Comparison of ENCODE assay signal across 10 cellular contexts in genomic region chr14:64209428-64210165, GRCh38.
A peak's percentile ranks its signal among the peaks of the same experiment; 100 is the strongest.
DNase-seq lines count a peak whose midpoint lies in the region; ATAC-seq, FAIRE-seq and TF ChIP-seq lines count a peak whose summit lies in the region.
"Had no signal": no experiment of that assay in that cellular context is flagged by ENCODE, and none has a peak within 500 bp of the region (broad histone marks: within the 10 kb centered on the region; RNA-seq: fewer than 3 reads in every experiment).

No MANE protein-coding gene starts in this region.

- H3K27ac Mint-ChIP-seq in nephron progenitor cell = peak overlapping the region; percentile 59

- no peaks in the 10 kb centered on the region for H3K9me3 ChIP-seq in colonic mucosa
- no peaks in the 10 kb centered on the region for H3K9me3 ChIP-seq in small intestine (ENCODE audit: control insufficient read depth, low read depth)
- no peaks in the 10 kb centered on the region for H3K9me3 ChIP-seq in PC-9 (ENCODE audit: insufficient read depth, low read depth)

- CTCF ChIA-PET in PC-9 (lab: Charles Lee) = no interaction called here

- H3K27me3 Mint-ChIP-seq in nephron progenitor cell (ENCODE audit: low read depth, poor library complexity) = no peaks in the 10 kb centered on the region

- ATAC-seq in GM18505 (IDR thresholded peaks at IDR 0.05; ENCODE audit: unreplicated experiment) = peak; percentile 84
- ATAC-seq in HG02870 (IDR thresholded peaks at IDR 0.05; ENCODE audit: unreplicated experiment) = peak; percentile 47
- ATAC-seq: Panc1 had no signal

- no peak overlapping the region for H2AFZ ChIP-seq in PC-9
- H2AFZ ChIP-seq: parathyroid adenoma had no signal

- H3K27ac ChIP-seq in colonic mucosa = no peak overlapping the region
- H3K27ac ChIP-seq in small intestine (ENCODE audit: low read depth in 1 of 2, low read length in 1 of 2) = peak overlapping the region in 1 of 2 donors; percentile 10
- no peak overlapping the region for H3K27ac ChIP-seq in PC-9
- H3K27ac ChIP-seq: parathyroid adenoma had no signal

- H3K4me1 ChIP-seq in colonic mucosa (no peaks in the 10 kb centered on the region), small intestine (ENCODE audit: control insufficient read depth in 2 of 2, insufficient read depth in 1 of 2, low read depth in 1 of 2, low read length in 1 of 2) (no peaks in the 10 kb centered on the region), PC-9 (replicated peaks; ENCODE audit: insufficient read depth) (no peaks in the 10 kb centered on the region)

- no peaks in the 10 kb centered on the region for H3K9me3 Mint-ChIP-seq in nephron progenitor cell

- TF ChIP-seq CTCF in colonic mucosa (IDR thresholded peaks at IDR 0.05) = no peak
- TF ChIP-seq CTCF in nephron progenitor cell (IDR thresholded peaks at IDR 0.05) = no peak
- TF ChIP-seq CTCF in PC-9 (conservative IDR thresholded peaks at IDR 0.05) = no peak

- H3F3A ChIP-seq in PC-9 (ENCODE audit: insufficient read depth, low read depth) = no peaks in the 10 kb centered on the region

- H3K4me3 Mint-ChIP-seq in nephron progenitor cell = no peak overlapping the region

- H3K9me2 ChIP-seq in PC-9 (ENCODE audit: insufficient read depth) = no peaks in the 10 kb centered on the region

- POLR2A ChIA-PET in PC-9 (lab: Charles Lee; ENCODE audit: unreplicated experiment) = interaction anchor here (0.9 kb wide), 1 partner anchor 387 kb away, joined by 4 read pairs; no protein-coding TSS in a partner anchor

- H3K9ac ChIP-seq in colonic mucosa (ENCODE audit: low read depth in 2 of 2, low read length in 2 of 2) = no peak overlapping the region
- H3K9ac ChIP-seq: parathyroid adenoma had no signal

- intact Hi-C loops in colonic mucosa (cut with DNase I) (no loop called here), PC-9 (cut with micrococcal nuclease; ENCODE audit: unreplicated experiment) (no loop called here)

- no peaks in the 10 kb centered on the region for H4K20me1 ChIP-seq in PC-9 (ENCODE audit: insufficient read depth)

- peaks cover 54% of the 10 kb centered on the region for H3K36me3 Mint-ChIP-seq in nephron progenitor cell (ENCODE audit: low read depth)

- H3K27me3 ChIP-seq in colonic mucosa (no peaks in the 10 kb centered on the region), small intestine (ENCODE audit: control insufficient read depth in 2 of 2, insufficient read depth in 2 of 2, low read length in 2 of 2) (no peaks in the 10 kb centered on the region), PC-9 (ENCODE audit: insufficient read depth, low read depth) (no peaks in the 10 kb centered on the region)

- peaks cover 10% of the 10 kb centered on the region for H3K4me1 Mint-ChIP-seq in nephron progenitor cell

- H3K36me3 ChIP-seq in colonic mucosa = peaks cover 16% of the 10 kb centered on the region
- H3K36me3 ChIP-seq in small intestine (ENCODE audit: control insufficient read depth in 2 of 2, insufficient read depth in 2 of 2, low read length in 2 of 2) = peaks cover 17 to 33% of the 10 kb centered on the region in 2 donors
- H3K36me3 ChIP-seq in PC-9 (ENCODE audit: low read depth) = no peaks in the 10 kb centered on the region

- H3K79me2 ChIP-seq in PC-9 (ENCODE audit: low read depth) = no peaks in the 10 kb centered on the region
- H3K79me2 ChIP-seq: parathyroid adenoma had no signal

- TF ChIP-seq POLR2A in GM18505 (IDR thresholded peaks at IDR 0.05; ENCODE audit: borderline replicate concordance, extremely low read depth, insufficient read depth, insufficient read length) = no peak

- DNase-seq in colonic mucosa (peak; percentile 34), nephron progenitor cell (no peak), kidney tubule cell (ENCODE audit: low spot score) (no peak), small intestine (no peak), GOT3 (lab: John Stamatoyannopoulos, UW) (no peak), PC-9 (no peak)

- WGBS in small intestine, 3 donors = 63 to 87% (median 81%) methylated on average over 24 of the region's 24 CpGs

- no peak for FAIRE-seq in small intestine (lab: Jason Lieb, UNC)

- H3K4me2 ChIP-seq in PC-9 = no peak overlapping the region

- H3K4me3 ChIP-seq in colonic mucosa (no peak overlapping the region), small intestine (ENCODE audit: low read depth in 1 of 2, low read length in 2 of 2) (no peak overlapping the region), PC-9 (no peak overlapping the region)

- no TSS peak for BruUV-seq in PC-9 (replicated peaks; lab: Mats Ljungman, UMichigan)
